ENCODE assay signal across 8 cellular contexts in the genomic region with DNA sequence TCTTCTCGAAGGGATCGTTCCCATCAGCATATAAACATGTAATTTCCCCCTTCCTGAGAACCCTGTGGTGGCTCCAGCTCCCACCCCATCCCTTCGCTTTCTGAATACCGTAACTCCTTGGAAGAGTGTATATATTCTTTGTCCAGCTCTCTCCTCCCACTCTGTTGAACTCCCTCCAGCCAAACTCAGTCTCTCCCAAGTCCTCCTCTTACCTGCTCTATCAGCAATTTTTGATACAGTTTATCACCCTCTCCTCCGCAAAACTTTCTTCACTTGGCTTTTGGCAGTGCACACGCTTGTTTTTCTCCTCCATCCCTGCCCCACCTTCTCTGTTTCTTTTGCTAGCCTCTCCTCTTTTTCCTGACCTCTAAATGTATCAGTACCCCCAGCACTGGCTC.
A peak's percentile ranks its signal among the peaks of the same experiment; 100 is the strongest.
DNase-seq lines count a peak whose midpoint lies in the region; ATAC-seq and TF ChIP-seq lines count a peak whose summit lies in the region.

No MANE protein-coding gene starts in this region.

- no peak for TF ChIP-seq POLR2A in breast epithelium (IDR thresholded peaks at IDR 0.05)

- H3K9me3 ChIP-seq in breast epithelium (no peaks in the 10 kb centered on the region), upper lobe of right lung (no peaks in the 10 kb centered on the region)

- no peak for ATAC-seq in memory B cell (ENCODE audit: low read depth)
- ATAC-seq in upper lobe of right lung, result no peak

- DNase-seq in activated naive CD4-positive, alpha-beta T cell treated with anti-CD3 and anti-CD28 coated beads, Interleukin-2, amount 10 ng/mL, durations not matched to agents 7 days and 5 days, result no peak
- DNase-seq in activated naive CD4-positive, alpha-beta T cell (lab: John Stamatoyannopoulos, UW), result no peak
- no peak for DNase-seq in breast epithelium (ENCODE audit: low spot score in 2 of 2)
- DNase-seq in memory B cell (ENCODE audit: low spot score in 2 of 2), result no peak
- no peak for DNase-seq in upper lobe of right lung
- no peak for DNase-seq in NCI-H774 (lab: John Stamatoyannopoulos, UW)
- DNase-seq in NCI-H2171 (lab: John Stamatoyannopoulos, UW), result no peak
- no peak for DNase-seq in NCI-H526 treated with DMSO at 0.1 percent for 48 hours (lab: John Stamatoyannopoulos, UW)

- H3K4me3 Mint-ChIP-seq in activated naive CD4-positive, alpha-beta T cell treated with anti-CD3 and anti-CD28 coated beads, Interleukin-2, amount 10 ng/mL, durations not matched to agents 7 days and 5 days, result peak overlapping the region; percentile 95
- peak overlapping the region; percentile 95 for H3K4me3 Mint-ChIP-seq in memory B cell

- H3K9me3 Mint-ChIP-seq in activated naive CD4-positive, alpha-beta T cell treated with anti-CD3 and anti-CD28 coated beads, Interleukin-2, amount 10 ng/mL, durations not matched to agents 7 days and 5 days, result no peaks in the 10 kb centered on the region
- no peaks in the 10 kb centered on the region for H3K9me3 Mint-ChIP-seq in memory B cell

- peaks cover 0 to 3% of the 10 kb centered on the region in 2 donors for H3K4me1 ChIP-seq in breast epithelium
- H3K4me1 ChIP-seq in upper lobe of right lung, result peaks cover 14% of the 10 kb centered on the region

- H3K27ac ChIP-seq in breast epithelium, result peak overlapping the region; percentile 88 to 94
- H3K27ac ChIP-seq in upper lobe of right lung, result peak overlapping the region; percentile 72

- CTCF ChIA-PET in activated naive CD4-positive, alpha-beta T cell treated with anti-CD3 and anti-CD28 coated beads, Interleukin-2, amount 10 ng/mL, durations not matched to agents 7 days and 5 days (lab: Charles Lee), result interaction anchor here (1.5 kb wide), 1 partner anchor 163 kb away, joined by 4 read pairs; no protein-coding TSS in a partner anchor

- H3K36me3 Mint-ChIP-seq in activated naive CD4-positive, alpha-beta T cell treated with anti-CD3 and anti-CD28 coated beads, Interleukin-2, amount 10 ng/mL, durations not matched to agents 7 days and 5 days, result no peaks in the 10 kb centered on the region
- H3K36me3 Mint-ChIP-seq in memory B cell, result no peaks in the 10 kb centered on the region

- intact Hi-C loops in breast epithelium (cut with DNase I; ENCODE audit: low total_unique reads), result no loop called here
- intact Hi-C loops in upper lobe of right lung (cut with DNase I), result no loop called here

- H3K27me3 ChIP-seq in breast epithelium (no peaks in the 10 kb centered on the region), upper lobe of right lung (no peaks in the 10 kb centered on the region)

- peaks cover 31% of the 10 kb centered on the region for H3K27me3 Mint-ChIP-seq in activated naive CD4-positive, alpha-beta T cell treated with anti-CD3 and anti-CD28 coated beads, Interleukin-2, amount 10 ng/mL, durations not matched to agents 7 days and 5 days
- no peaks in the 10 kb centered on the region for H3K27me3 Mint-ChIP-seq in memory B cell

- H3K4me3 ChIP-seq in breast epithelium (peak overlapping the region; percentile 57 to 67 (median 59)), upper lobe of right lung (peak overlapping the region; percentile 54)

- H3K36me3 ChIP-seq in breast epithelium, result no peaks in the 10 kb centered on the region
- no peaks in the 10 kb centered on the region for H3K36me3 ChIP-seq in upper lobe of right lung

- no peak for TF ChIP-seq CTCF in breast epithelium (IDR thresholded peaks at IDR 0.05)
- TF ChIP-seq CTCF in upper lobe of right lung (IDR thresholded peaks at IDR 0.05), result no peak

- H3K4me1 Mint-ChIP-seq in activated naive CD4-positive, alpha-beta T cell treated with anti-CD3 and anti-CD28 coated beads, Interleukin-2, amount 10 ng/mL, durations not matched to agents 7 days and 5 days, result peaks cover 53% of the 10 kb centered on the region
- H3K4me1 Mint-ChIP-seq in memory B cell, result peaks cover 32% of the 10 kb centered on the region

- peak overlapping the region; percentile 92 for H3K27ac Mint-ChIP-seq in activated naive CD4-positive, alpha-beta T cell treated with anti-CD3 and anti-CD28 coated beads, Interleukin-2, amount 10 ng/mL, durations not matched to agents 7 days and 5 days
- H3K27ac Mint-ChIP-seq in memory B cell, result peak overlapping the region; percentile 92
